Comparison of ENCODE assay signal across 10 cellular contexts in the genomic region with DNA sequence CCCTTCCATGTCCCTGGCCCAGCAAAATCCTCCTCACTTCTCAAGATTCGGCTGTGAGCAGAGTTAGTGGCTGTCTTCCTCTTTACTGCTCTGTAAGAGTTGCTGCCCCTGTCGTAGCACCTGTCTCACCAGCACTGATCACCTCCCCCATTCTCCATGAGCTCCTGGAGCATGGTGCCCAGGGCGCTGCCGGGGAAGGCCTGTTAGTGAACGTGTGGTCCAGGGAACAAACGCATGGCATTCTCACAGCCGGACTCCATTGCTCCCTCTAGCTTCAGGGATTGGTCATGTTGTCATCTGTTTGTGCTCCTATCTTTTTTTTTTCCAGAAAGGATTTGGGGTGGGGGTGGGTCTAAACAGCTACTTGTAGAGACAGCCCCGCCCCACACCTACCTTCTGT.
A peak's percentile ranks its signal among the peaks of the same experiment; 100 is the strongest.
DNase-seq lines count a peak whose midpoint lies in the region; ATAC-seq, FAIRE-seq and TF ChIP-seq lines count a peak whose summit lies in the region.
"Had no signal": no experiment of that assay in that cellular context is flagged by ENCODE, and none has a peak within 500 bp of the region (broad histone marks: within the 10 kb centered on the region; RNA-seq: fewer than 3 reads in every experiment).

No MANE protein-coding gene starts in this region.

- no peak for FAIRE-seq in kidney (lab: Jason Lieb, UNC)
- FAIRE-seq in frontal cortex (lab: Jason Lieb, UNC): no peak

- intact Hi-C loops in kidney (cut with DNase I): no loop called here

- H3K27ac ChIP-seq in HUES48 (ENCODE audit: low read depth, low read length): peak overlapping the region; percentile 32
- no peak overlapping the region for H3K27ac ChIP-seq in kidney (ENCODE audit: low read depth in 2 of 2, low read length in 2 of 2)
- H3K27ac ChIP-seq in upper lobe of left lung: peak overlapping the region in 1 of 4 donors; percentile 86

- H3K4me1 ChIP-seq in BE2C (no peaks in the 10 kb centered on the region), HUES48 (ENCODE audit: control insufficient read depth, insufficient read depth, low read length) (peaks cover 16% of the 10 kb centered on the region), kidney (ENCODE audit: control insufficient read depth in 1 of 2, insufficient read depth in 1 of 2, low read depth in 1 of 2, low read length in 2 of 2) (peaks cover 0 to 3% of the 10 kb centered on the region in 2 donors), upper lobe of left lung (peaks cover 22 to 38% (median 34%) of the 10 kb centered on the region in 4 donors)

- TF ChIP-seq CTCF in BE2C (IDR thresholded peaks at IDR 0.05; ENCODE audit: low read depth, low read length) (peak; percentile 50), astrocyte of the spinal cord (IDR thresholded peaks at IDR 0.05; ENCODE audit: low read depth, low read length) (peak; percentile 36), kidney (IDR thresholded peaks at IDR 0.05; ENCODE audit: borderline replicate concordance, extremely low read depth, insufficient read depth) (peak; percentile 42), upper lobe of left lung (IDR thresholded peaks at IDR 0.05) (no peak)

- H3K27me3 ChIP-seq in BE2C (no peaks in the 10 kb centered on the region), HUES48 (ENCODE audit: control insufficient read depth, insufficient read depth, low read length) (no peaks in the 10 kb centered on the region), upper lobe of left lung (no peaks in the 10 kb centered on the region)

- in situ Hi-C loops in astrocyte of the spinal cord (cut with HindIII; ENCODE audit: low sequenced_read_pairs): no loop called here

- no peaks in the 10 kb centered on the region for H3K9me3 ChIP-seq in BE2C
- H3K9me3 ChIP-seq in HUES48 (ENCODE audit: control insufficient read depth, insufficient read depth, low read length): no peaks in the 10 kb centered on the region
- H3K9me3 ChIP-seq in kidney (ENCODE audit: control insufficient read depth in 1 of 2, low read length in 2 of 2): no peaks in the 10 kb centered on the region
- no peaks in the 10 kb centered on the region for H3K9me3 ChIP-seq in upper lobe of left lung

- TF ChIP-seq EP300 in upper lobe of left lung (IDR thresholded peaks at IDR 0.05): no peak

- DNase-seq in BE2C: peak; percentile 32
- DNase-seq in astrocyte of the spinal cord (ENCODE audit: low read depth, low spot score): no peak
- peak; percentile 21 for DNase-seq in kidney
- no peak for DNase-seq in AML-193 (lab: John Stamatoyannopoulos, UW)
- no peak for DNase-seq in frontal cortex (ENCODE audit: low spot score in 2 of 2)
- no peak for DNase-seq in upper lobe of left lung
- DNase-seq in NCI-H2196 treated with DMSO at 0.1 percent for 48 hours (lab: John Stamatoyannopoulos, UW; ENCODE audit: unreplicated experiment): no peak
- DNase-seq: activated CD4-positive, CD25-positive, alpha-beta regulatory T cell treated with anti-CD3 and anti-CD28 coated beads, Interleukin-2, amount 50 U/mL, for 72 hours; stimulated activated naive CD8-positive, alpha-beta T cell treated with anti-CD3 and anti-CD28 coated beads, Interleukin-15, Interleukin-2, amounts not matched to agents 100 U/mL and 50 U/mL, for 24 hours had no signal

- no peak overlapping the region for H3K9ac ChIP-seq in HUES48 (ENCODE audit: low read depth, low read length)
- H3K9ac ChIP-seq in kidney (ENCODE audit: low read length in 2 of 2): no peak overlapping the region

- H3K4me3 ChIP-seq in BE2C (ENCODE audit: low read depth, low read length) (no peak overlapping the region), HUES48 (ENCODE audit: low read depth, low read length) (no peak overlapping the region), astrocyte of the spinal cord (ENCODE audit: low read depth, low read length) (no peak overlapping the region), kidney (ENCODE audit: low read length in 2 of 2) (no peak overlapping the region), upper lobe of left lung (no peak overlapping the region)

- TF ChIP-seq POLR2A in upper lobe of left lung (IDR thresholded peaks at IDR 0.05): no peak

- WGBS in upper lobe of left lung, 2 donors: 90 to 94% methylated on average over 8 of the region's 8 CpGs

- no peak for ATAC-seq in upper lobe of left lung (ENCODE audit: low FRiP score in 2 of 2)
- ATAC-seq: stimulated activated naive CD8-positive, alpha-beta T cell treated with anti-CD3 and anti-CD28 coated beads, Interleukin-15, Interleukin-2, amounts not matched to agents 100 U/mL and 50 U/mL, for 24 hours had no signal

- H3K36me3 ChIP-seq in BE2C (no peaks in the 10 kb centered on the region), HUES48 (ENCODE audit: control insufficient read depth, insufficient read depth, low read length) (no peaks in the 10 kb centered on the region), kidney (ENCODE audit: control insufficient read depth in 1 of 2, insufficient read depth in 2 of 2, low read length in 2 of 2) (no peaks in the 10 kb centered on the region), upper lobe of left lung (no peaks in the 10 kb centered on the region)

Comparison
In these comparisons a context has a peak if more than half of its experiments do, and no peak if none do; other contexts are left out.
1. DNase-seq: peak in BE2C (single experiment) and kidney (single experiment); none in astrocyte of the spinal cord (single experiment), AML-193 (0 of 2), frontal cortex (0 of 2), upper lobe of left lung (0 of 2) and NCI-H2196 treated with DMSO at 0.1 percent for 48 hours (single experiment).
2. CTCF ChIP-seq: peak in BE2C (single experiment), astrocyte of the spinal cord (single experiment) and kidney (single experiment); none in upper lobe of left lung (0 of 6).